Comparison of ENCODE assay signal across 13 cellular contexts in the genomic region with DNA sequence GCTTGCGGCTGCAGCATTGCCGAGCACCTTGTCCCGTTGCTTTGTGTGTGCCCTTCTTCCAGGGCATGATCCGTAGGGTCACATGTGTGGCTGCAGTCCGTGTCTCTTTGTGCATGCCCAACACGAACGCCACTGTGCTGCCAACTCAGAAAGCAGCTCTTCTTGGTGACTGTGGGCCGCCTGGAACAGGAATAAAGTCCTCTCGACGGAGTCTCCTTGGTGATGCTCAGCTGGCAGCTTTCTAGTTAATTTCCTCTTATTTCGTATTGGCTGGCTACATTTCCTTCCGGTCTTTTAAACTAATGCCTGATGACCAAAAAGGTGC.
"Had no signal": no experiment of that assay in that cellular context is flagged by ENCODE, and none has a peak within 500 bp of the region (broad histone marks: within the 10 kb centered on the region; RNA-seq: fewer than 3 reads in every experiment).

No MANE protein-coding gene starts in this region.

- H3K4me3 ChIP-seq: right atrium auricular region, skin epidermis, tibial artery had no signal

- H3K27me3 ChIP-seq: right atrium auricular region, tibial artery had no signal

- H3K4me3 Mint-ChIP-seq: activated CD4-positive, alpha-beta memory T cell treated with anti-CD3 and anti-CD28 coated beads for 36 hours; activated T-cell treated with anti-CD3 and anti-CD28 coated beads, Interleukin-2, amount 50 U/mL, for 72 hours; endodermal cell had no signal

- H2AFZ ChIP-seq: parathyroid adenoma had no signal

- H3K27ac Mint-ChIP-seq: activated CD4-positive, alpha-beta memory T cell treated with anti-CD3 and anti-CD28 coated beads for 36 hours; activated T-cell treated with anti-CD3 and anti-CD28 coated beads, Interleukin-2, amount 50 U/mL, for 72 hours; endodermal cell had no signal

- H3K27ac ChIP-seq: parathyroid adenoma, right atrium auricular region, tibial artery had no signal

- DNase-seq: activated CD4-positive, alpha-beta memory T cell treated with anti-CD3 and anti-CD28 coated beads for 36 hours; activated CD4-positive, alpha-beta T cell treated with anti-CD3 and anti-CD28 coated beads for 1 hour; activated naive CD4-positive, alpha-beta T cell; activated T-cell treated with anti-CD3 and anti-CD28 coated beads, Interleukin-2, amount 50 U/mL, for 72 hours; central memory CD4-positive, alpha-beta T cell; mesendoderm; SW 1271; T-helper 9 cell had no signal

- H3K27me3 Mint-ChIP-seq: activated CD4-positive, alpha-beta memory T cell treated with anti-CD3 and anti-CD28 coated beads for 36 hours had no signal

- H3K9ac ChIP-seq: parathyroid adenoma had no signal
